Comparison of ENCODE assay signal across 29 cellular contexts in genomic region chr3:46868301-46868700, GRCh38. TPM values are rescaled to one million over a fixed set of nuclear protein-coding genes. Genes with fewer than 3 reads are reported as not detected.
A peak's percentile ranks its signal among the peaks of the same experiment; 100 is the strongest.
DNase-seq lines count a peak whose midpoint lies in the region; ATAC-seq, FAIRE-seq and TF ChIP-seq lines count a peak whose summit lies in the region.
"Had no signal": no experiment of that assay in that cellular context is flagged by ENCODE, and none has a peak within 500 bp of the region (broad histone marks: within the 10 kb centered on the region; RNA-seq: fewer than 3 reads in every experiment).

No MANE protein-coding gene starts in this region.

- ATAC-seq in Right ventricle myocardium inferior (peak; percentile 0), left cardiac atrium (no peak), gastrocnemius medialis (no peak), HG03175 (IDR thresholded peaks at IDR 0.05; ENCODE audit: unreplicated experiment) (no peak), HG03354 (IDR thresholded peaks at IDR 0.05; ENCODE audit: poor library complexity, severe bottlenecking, unreplicated experiment) (no peak)
- ATAC-seq: A549; natural killer cell; stimulated activated memory B cell treated with anti-CD40 and anti-IgM and Interleukin-4, amounts not matched to agents 10 μg/mL and 1 μg/mL and 100 μg/mL, for 72 hours had no signal

- no peaks in the 10 kb centered on the region for H3K36me3 ChIP-seq in kidney (ENCODE audit: control insufficient read depth in 1 of 2, insufficient read depth in 2 of 2, low read length in 2 of 2)
- no peaks in the 10 kb centered on the region for H3K36me3 ChIP-seq in gastrocnemius medialis
- no peaks in the 10 kb centered on the region for H3K36me3 ChIP-seq in uterus
- H3K36me3 ChIP-seq: pancreas, thyroid gland had no signal

- TF ChIP-seq POLR2A in gastrocnemius medialis (IDR thresholded peaks at IDR 0.05) (no peak), uterus (IDR thresholded peaks at IDR 0.05) (no peak)

- peaks cover 42 to 61% of the 10 kb centered on the region in 2 donors for H3K4me1 ChIP-seq in kidney (ENCODE audit: control insufficient read depth in 1 of 2, insufficient read depth in 1 of 2, low read depth in 1 of 2, low read length in 2 of 2)
- peaks cover 23 to 27% of the 10 kb centered on the region in 2 donors for H3K4me1 ChIP-seq in gastrocnemius medialis
- peaks cover 5 to 22% of the 10 kb centered on the region in 2 donors for H3K4me1 ChIP-seq in uterus
- H3K4me1 ChIP-seq: A549 had no signal

- H3K4me3 ChIP-seq in kidney (ENCODE audit: low read length in 2 of 2) (no peak overlapping the region), gastrocnemius medialis (no peak overlapping the region), uterus (no peak overlapping the region)
- H3K4me3 ChIP-seq: A549, pancreas, thyroid gland had no signal

- no peak for FAIRE-seq in kidney (lab: Jason Lieb, UNC)
- FAIRE-seq: A549, pancreas had no signal

- peak overlapping the region; percentile 66 to 86 for H3K27ac ChIP-seq in kidney (ENCODE audit: low read depth in 2 of 2, low read length in 2 of 2)
- peak overlapping the region; percentile 68 to 89 (median 70) for H3K27ac ChIP-seq in gastrocnemius medialis
- H3K27ac ChIP-seq in uterus: peak overlapping the region; percentile 58 to 65
- H3K27ac ChIP-seq: A549, epithelial cell of prostate, pancreas had no signal

- no peaks in the 10 kb centered on the region for H3K9me3 ChIP-seq in kidney (ENCODE audit: control insufficient read depth in 1 of 2, low read length in 2 of 2)
- no peaks in the 10 kb centered on the region for H3K9me3 ChIP-seq in gastrocnemius medialis
- H3K9me3 ChIP-seq in uterus: no peaks in the 10 kb centered on the region
- H3K9me3 ChIP-seq: A549, pancreas, thyroid gland had no signal

- H3K27me3 ChIP-seq in gastrocnemius medialis (no peaks in the 10 kb centered on the region), uterus (no peaks in the 10 kb centered on the region)
- H3K27me3 ChIP-seq: pancreas, thyroid gland had no signal

- in situ Hi-C loops in gastrocnemius medialis (cut with MboI; ENCODE audit: low sequenced_read_pairs in 4 of 4): no loop called here

- peak overlapping the region in 1 of 2 donors; percentile 80 for H3K9ac ChIP-seq in kidney (ENCODE audit: low read length in 2 of 2)

- intact Hi-C loops in Right ventricle myocardium inferior (cut with DNase I): loop anchor here (5.0 kb wide), 1 partner anchor 39 kb away; no protein-coding TSS in a partner anchor
- intact Hi-C loops in left cardiac atrium (cut with DNase I): no loop called here
- intact Hi-C loops in kidney (cut with DNase I): no loop called here
- intact Hi-C loops in gastrocnemius medialis (cut with DNase I; ENCODE audit: low total_unique reads): loop anchor here (5.0 to 10.0 kb wide), 2 partner anchors 109 to 304 kb away; partner anchors contain the start of genes CCDC12, LRRC2 and NBEAL2
- intact Hi-C loops in uterus (cut with DNase I; ENCODE audit: low total_unique reads): no loop called here

- DNase-seq in Right ventricle myocardium inferior (ENCODE audit: missing footprints) (no peak), left cardiac atrium (no peak), kidney (no peak), gastrocnemius medialis (no peak), uterus (no peak), HuH-7 (ENCODE audit: low spot score) (no peak)
- DNase-seq: activated CD8-positive, alpha-beta memory T cell treated with anti-CD3 and anti-CD28 coated beads for 24 hours; activated naive CD4-positive, alpha-beta T cell treated with Interleukin-2 at 50 U/mL for 16 hours; activated T-cell treated with anti-CD3 and anti-CD28 coated beads, Interleukin-2, amount 50 U/mL, for 24 hours; aorta; foreskin melanocyte; islet precursor cell; natural killer cell; NCI-H1092 treated with DMSO at 0.1 percent for 48 hours; NCI-H2029 treated with DMSO at 0.1 percent for 48 hours; NCI-H345; pancreas; SHP77 treated with DMSO at 0.1 percent for 48 hours; stimulated activated CD4-positive, alpha-beta T cell treated with anti-CD3 and anti-CD28 coated beads, Interleukin-1b, Interleukin-23, amount 100 ng/mL, for 48 hours; T-helper 1 cell had no signal

- TF ChIP-seq CTCF in kidney (IDR thresholded peaks at IDR 0.05; ENCODE audit: borderline replicate concordance, extremely low read depth, insufficient read depth) (no peak), gastrocnemius medialis (IDR thresholded peaks at IDR 0.05 in 4 of 5, conservative IDR thresholded peaks at IDR 0.05 in 1 of 5) (no peak), uterus (IDR thresholded peaks at IDR 0.05) (no peak)

RNA-seq across cellular contexts. Expression of gene MYL3, which starts 5.1 kb away (rescaled TPM):
- total RNA-seq in Right ventricle myocardium inferior (11,437 TPM), left cardiac atrium (100 to 1,000 TPM; 157 to 557 TPM), kidney (41.3 TPM), gastrocnemius medialis (100 to 1,000 TPM in 2 of 4 donors, 10 to 100 TPM in 2; 42.5 to 544 (median 281) TPM), uterus (1 to 10 TPM in 3 of 4 donors, not detected in 1; 4.9 to 9.6 (median 6.0) TPM)
- polyA plus RNA-seq in kidney (ENCODE audit: insufficient read depth, low read depth, low replicate concordance): 81.9 TPM
- total RNA-seq: Daoy, HT1080, natural killer cell, OCI-LY7 had no signal

RNA-seq across cellular contexts. Expression of gene PTH1R, which starts 9.2 kb away (rescaled TPM):
- 12.7 TPM for total RNA-seq in Right ventricle myocardium inferior
- total RNA-seq in left cardiac atrium: 10 to 100 TPM in 1 of 2 donors, 1 to 10 TPM in 1; 5.4 to 10.0 TPM
- total RNA-seq in kidney: 286 TPM
- polyA plus RNA-seq in kidney (ENCODE audit: insufficient read depth, low read depth, low replicate concordance): 1,885 TPM
- total RNA-seq in gastrocnemius medialis: 1 to 10 TPM; 2.3 to 7.9 (median 7.3) TPM
- 10 to 100 TPM in 3 of 4 donors, under 1 TPM in 1; 0.51 to 29.9 (median 18.9) TPM for total RNA-seq in uterus
- total RNA-seq: Daoy, natural killer cell, OCI-LY7 had no signal

Comparison
In these comparisons a context has a peak if more than half of its experiments do, and no peak if none do; other contexts are left out.
1. RNA of gene MYL3, which starts 5.1 kb away (total RNA-seq): 11,437 TPM in Right ventricle myocardium inferior (single experiment); 157 to 557 TPM in left cardiac atrium, 42.5 to 544 TPM in gastrocnemius medialis, 41.3 TPM in kidney (single experiment) and 4.9 to 9.6 TPM in uterus; every median in the first group is over 10 times any median in the second.
2. intact Hi-C loops: an anchor here in Right ventricle myocardium inferior (5.0 kb wide) and gastrocnemius medialis (5.0 to 10.0 kb wide); none called in left cardiac atrium, kidney and uterus.
3. Peak in every context shown above with its lines, with median percentiles within 50 percentile points of each other: H3K27ac ChIP-seq.